In genomic region chr6:166573456-166574216, GRCh38 we compare ENCODE assay signal across 19 cellular contexts. TPM values are rescaled to one million over a fixed set of nuclear protein-coding genes. Genes with fewer than 3 reads are reported as not detected.
A peak's percentile ranks its signal among the peaks of the same experiment; 100 is the strongest.
DNase-seq lines count a peak whose midpoint lies in the region; ATAC-seq, FAIRE-seq and TF ChIP-seq lines count a peak whose summit lies in the region.
"Had no signal": no experiment of that assay in that cellular context is flagged by ENCODE, and none has a peak within 500 bp of the region (broad histone marks: within the 10 kb centered on the region; RNA-seq: fewer than 3 reads in every experiment).

No MANE protein-coding gene starts in this region.

- H4K8ac ChIP-seq in neuronal stem cell (ENCODE audit: low read depth, low read length): no peak overlapping the region

- H3K18ac ChIP-seq in neuronal stem cell (ENCODE audit: low read length): peak overlapping the region; percentile 25

- H3K4me3 ChIP-seq in fibroblast of lung (replicated peaks in 1 of 4; ENCODE audit: control extremely low read depth in 1 of 4, insufficient read depth in 1 of 4, low read depth in 3 of 4, low read length in 4 of 4): no peak overlapping the region
- no peak overlapping the region for H3K4me3 ChIP-seq in neuronal stem cell (ENCODE audit: low read length in 2 of 2)
- H3K4me3 ChIP-seq: HAP-1, SJSA1 had no signal

- no peak overlapping the region for H2AFZ ChIP-seq in fibroblast of lung (ENCODE audit: low read length)
- no peak overlapping the region for H2AFZ ChIP-seq in neuronal stem cell (ENCODE audit: low read length)

- peaks cover 4% of the 10 kb centered on the region for H3K9me3 Mint-ChIP-seq in activated CD8-positive, alpha-beta memory T cell treated with anti-CD3 and anti-CD28 coated beads, Interleukin-2, amount 10 ng/mL, durations not matched to agents 7 days and 5 days (ENCODE audit: low read depth)
- H3K9me3 Mint-ChIP-seq in activated CD4-positive, alpha-beta memory T cell treated with anti-CD3 and anti-CD28 coated beads, Interleukin-2, amount 10 ng/mL, durations not matched to agents 7 days and 5 days: peaks cover 6% of the 10 kb centered on the region

- no peak overlapping the region for H3K4me3 Mint-ChIP-seq in activated CD8-positive, alpha-beta memory T cell treated with anti-CD3 and anti-CD28 coated beads, Interleukin-2, amount 10 ng/mL, durations not matched to agents 7 days and 5 days
- no peak overlapping the region for H3K4me3 Mint-ChIP-seq in activated CD4-positive, alpha-beta memory T cell treated with anti-CD3 and anti-CD28 coated beads, Interleukin-2, amount 10 ng/mL, durations not matched to agents 7 days and 5 days

- H4K91ac ChIP-seq in neuronal stem cell (ENCODE audit: low read depth, low read length, poor library complexity): no peak overlapping the region

- CTCF ChIA-PET in activated CD8-positive, alpha-beta memory T cell treated with anti-CD3 and anti-CD28 coated beads, Interleukin-2, amount 10 ng/mL, durations not matched to agents 7 days and 5 days (lab: Charles Lee): no interaction called here
- CTCF ChIA-PET in activated CD4-positive, alpha-beta memory T cell treated with anti-CD3 and anti-CD28 coated beads, Interleukin-2, amount 10 ng/mL, durations not matched to agents 7 days and 5 days (lab: Charles Lee): no interaction called here

- no CpG with 5 or more reads among the region's 19 CpGs for WGBS in neuronal stem cell (ENCODE audit: extremely low coverage in 2 of 2, insufficient read length in 2 of 2, insufficient replicate concordance in 1 of 2), 2 donors

- TF ChIP-seq CTCF in fibroblast of lung (conservative IDR thresholded peaks at IDR 0.05 in 1 of 2, IDR thresholded peaks at IDR 0.05 in 1 of 2; ENCODE audit: low read depth in 1 of 2, low read length in 2 of 2): no peak
- no peak for TF ChIP-seq CTCF in foreskin keratinocyte (conservative IDR thresholded peaks at IDR 0.05)
- TF ChIP-seq CTCF in D721Med (IDR thresholded peaks at IDR 0.05; ENCODE audit: insufficient read depth, missing control alignments): no peak

- H3K27me3 Mint-ChIP-seq in activated CD8-positive, alpha-beta memory T cell treated with anti-CD3 and anti-CD28 coated beads, Interleukin-2, amount 10 ng/mL, durations not matched to agents 7 days and 5 days: no peaks in the 10 kb centered on the region
- peaks cover 2% of the 10 kb centered on the region for H3K27me3 Mint-ChIP-seq in activated CD4-positive, alpha-beta memory T cell treated with anti-CD3 and anti-CD28 coated beads, Interleukin-2, amount 10 ng/mL, durations not matched to agents 7 days and 5 days

- no peak overlapping the region for H2BK15ac ChIP-seq in neuronal stem cell (ENCODE audit: low read length)

- H3K27ac ChIP-seq in fibroblast of lung (ENCODE audit: insufficient read depth, low read length): peak overlapping the region; percentile 89
- no peak overlapping the region for H3K27ac ChIP-seq in neuronal stem cell (replicated peaks; ENCODE audit: low read length)
- H3K27ac ChIP-seq in foreskin keratinocyte: no peak overlapping the region
- H3K27ac ChIP-seq: C4-2B had no signal

- H3K9me3 ChIP-seq in fibroblast of lung (ENCODE audit: control insufficient read depth, insufficient read depth, low read depth, low read length) (no peaks in the 10 kb centered on the region), neuronal stem cell (replicated peaks in 1 of 2; ENCODE audit: control insufficient read depth in 2 of 2, insufficient read depth in 1 of 2, low read depth in 1 of 2, low read length in 2 of 2) (peaks cover 3 to 32% of the 10 kb centered on the region in 2 donors)
- H3K9me3 ChIP-seq: HAP-1, SJSA1 had no signal

- POLR2A ChIA-PET in activated CD4-positive, alpha-beta memory T cell treated with anti-CD3 and anti-CD28 coated beads, Interleukin-2, amount 10 ng/mL, durations not matched to agents 7 days and 5 days (lab: Charles Lee): no interaction called here

- H3K23ac ChIP-seq in neuronal stem cell (ENCODE audit: low read depth, low read length, poor library complexity): no peak overlapping the region

- H2BK120ac ChIP-seq in neuronal stem cell (ENCODE audit: low read depth, low read length): no peak overlapping the region

- no peak for FAIRE-seq in D721Med (lab: Jason Lieb, UNC)

- no peak overlapping the region for H3K27ac Mint-ChIP-seq in activated CD8-positive, alpha-beta memory T cell treated with anti-CD3 and anti-CD28 coated beads, Interleukin-2, amount 10 ng/mL, durations not matched to agents 7 days and 5 days
- H3K27ac Mint-ChIP-seq in activated CD4-positive, alpha-beta memory T cell treated with anti-CD3 and anti-CD28 coated beads, Interleukin-2, amount 10 ng/mL, durations not matched to agents 7 days and 5 days: no peak overlapping the region

- peaks cover 5% of the 10 kb centered on the region for H3K4me1 Mint-ChIP-seq in activated CD8-positive, alpha-beta memory T cell treated with anti-CD3 and anti-CD28 coated beads, Interleukin-2, amount 10 ng/mL, durations not matched to agents 7 days and 5 days
- no peaks in the 10 kb centered on the region for H3K4me1 Mint-ChIP-seq in activated CD4-positive, alpha-beta memory T cell treated with anti-CD3 and anti-CD28 coated beads, Interleukin-2, amount 10 ng/mL, durations not matched to agents 7 days and 5 days

- no peak for ATAC-seq in activated CD8-positive, alpha-beta memory T cell treated with anti-CD3 and anti-CD28 coated beads, Interleukin-2, amount 10 ng/mL, durations not matched to agents 7 days and 5 days
- no peak for ATAC-seq in foreskin keratinocyte

- no peaks in the 10 kb centered on the region for H4K20me1 ChIP-seq in fibroblast of lung (ENCODE audit: control insufficient read depth, extremely low read depth, insufficient read depth, low read length)

- H3K27me3 ChIP-seq in fibroblast of lung (ENCODE audit: control insufficient read depth, insufficient read depth, low read length) (no peaks in the 10 kb centered on the region), neuronal stem cell (ENCODE audit: control insufficient read depth in 3 of 3, insufficient read depth in 3 of 3, low read depth in 1 of 3, low read length in 3 of 3) (no peaks in the 10 kb centered on the region), foreskin keratinocyte (no peaks in the 10 kb centered on the region)
- H3K27me3 ChIP-seq: SJSA1 had no signal

- H3K9ac ChIP-seq in fibroblast of lung (ENCODE audit: insufficient read depth, low read length): peak overlapping the region; percentile 25
- no peak overlapping the region for H3K9ac ChIP-seq in neuronal stem cell (ENCODE audit: low read depth, low read length, poor library complexity)

- no peak overlapping the region for H3K4me2 ChIP-seq in fibroblast of lung (ENCODE audit: extremely low read depth, insufficient read depth, low read length)
- no peak overlapping the region for H3K4me2 ChIP-seq in neuronal stem cell (ENCODE audit: insufficient read depth, low read length, poor library complexity, severe bottlenecking)

- DNase-seq in activated CD8-positive, alpha-beta memory T cell treated with anti-CD3 and anti-CD28 coated beads, Interleukin-2, amount 10 ng/mL, durations not matched to agents 7 days and 5 days: peak; percentile 34
- no peak for DNase-seq in activated CD8-positive, alpha-beta memory T cell treated with anti-CD3 and anti-CD28 coated beads, Interleukin-2, amount 50 U/mL, for 48 hours
- DNase-seq in fibroblast of lung (ENCODE audit: low read depth in 2 of 2): no peak
- no peak for DNase-seq in neuronal stem cell (ENCODE audit: low spot score)
- no peak for DNase-seq in foreskin keratinocyte
- no peak for DNase-seq in activated CD4-positive, alpha-beta memory T cell treated with anti-CD3 and anti-CD28 coated beads, Interleukin-2, amount 10 ng/mL, durations not matched to agents 7 days and 5 days
- DNase-seq in NCI-H128 (lab: John Stamatoyannopoulos, UW; ENCODE audit: unreplicated experiment): no peak
- no peak for DNase-seq in D721Med (ENCODE audit: insufficient read length, low spot score)
- DNase-seq: 8988T; Kasumi-1; MM.1S; NCI-H1105; NCI-H187 treated with DMSO at 0.1 percent for 48 hours; NCI-H446; NK-92 treated with Interleukin-12 subunit alpha and Interleukin-12 subunit beta, amount 100 ng/mL, for 24 hours; OCI-M1 had no signal

- H3K79me2 ChIP-seq in fibroblast of lung (ENCODE audit: control insufficient read depth, insufficient read depth, low read length): peaks cover 20% of the 10 kb centered on the region

- no peak overlapping the region for H2BK12ac ChIP-seq in neuronal stem cell (ENCODE audit: low read length)

- no peak overlapping the region for H2BK5ac ChIP-seq in neuronal stem cell (ENCODE audit: low read length)

- peak overlapping the region; percentile 6 for H2AK5ac ChIP-seq in neuronal stem cell (ENCODE audit: low read depth, low read length)

- H3K79me1 ChIP-seq in neuronal stem cell (ENCODE audit: low read depth, low read length): peaks cover 8% of the 10 kb centered on the region

- H3K14ac ChIP-seq in neuronal stem cell (ENCODE audit: low read length): no peak overlapping the region

- no peak overlapping the region for H3K4ac ChIP-seq in neuronal stem cell (ENCODE audit: low read length)

- H3K36me3 Mint-ChIP-seq in activated CD8-positive, alpha-beta memory T cell treated with anti-CD3 and anti-CD28 coated beads, Interleukin-2, amount 10 ng/mL, durations not matched to agents 7 days and 5 days: peaks cover 1% of the 10 kb centered on the region
- no peaks in the 10 kb centered on the region for H3K36me3 Mint-ChIP-seq in activated CD4-positive, alpha-beta memory T cell treated with anti-CD3 and anti-CD28 coated beads, Interleukin-2, amount 10 ng/mL, durations not matched to agents 7 days and 5 days (ENCODE audit: low read depth)

- H3K4me1 ChIP-seq in fibroblast of lung (ENCODE audit: control insufficient read depth, extremely low read depth, insufficient read depth, low read length) (peaks cover 16% of the 10 kb centered on the region), neuronal stem cell (ENCODE audit: control insufficient read depth in 2 of 2, insufficient read depth in 1 of 2, low read depth in 1 of 2, low read length in 2 of 2) (peaks cover 4 to 16% of the 10 kb centered on the region in 2 donors), foreskin keratinocyte (no peaks in the 10 kb centered on the region)
- H3K4me1 ChIP-seq: HAP-1 had no signal

- H3K36me3 ChIP-seq in fibroblast of lung (ENCODE audit: control insufficient read depth, insufficient read depth, low read length) (no peaks in the 10 kb centered on the region), neuronal stem cell (replicated peaks in 1 of 2; ENCODE audit: control insufficient read depth in 2 of 2, insufficient read depth in 2 of 2, low read length in 2 of 2) (peaks cover 2% of the 10 kb centered on the region in 2 donors)
- H3K36me3 ChIP-seq: HAP-1, SJSA1 had no signal

RNA-seq across cellular contexts. Expression of gene RAMACL, which starts 12.8 kb away (rescaled TPM):
- under 1 TPM; 0.14 to 0.29 TPM for total RNA-seq in activated CD8-positive, alpha-beta memory T cell treated with anti-CD3 and anti-CD28 coated beads, Interleukin-2, amount 10 ng/mL, durations not matched to agents 7 days and 5 days
- total RNA-seq in fibroblast of lung (2.3 and 5.0 TPM in 2 replicates), foreskin keratinocyte (0.17 and 0.18 TPM in 2 replicates)
- polyA plus RNA-seq in fibroblast of lung (0.20 and 0.22 TPM in 2 replicates), foreskin keratinocyte (0.12 and 0.19 TPM in 2 replicates)
- polyA plus RNA-seq in fibroblast of lung (2012): 0.21 and 0.28 TPM in 2 replicates
- 0.16 TPM in 1 of 2 replicates, not detected in the other for polyA minus RNA-seq in fibroblast of lung (ENCODE audit: low replicate concordance)
- 0.14 TPM for polyA plus RNA-seq in neuronal stem cell (2013, experiment 1 of 2)
- polyA plus RNA-seq in neuronal stem cell (2013, experiment 2 of 2): 0.10 TPM
- total RNA-seq in activated CD4-positive, alpha-beta memory T cell treated with anti-CD3 and anti-CD28 coated beads, Interleukin-2, amount 10 ng/mL, durations not matched to agents 7 days and 5 days: under 1 TPM in 1 of 2 experiments, not detected in 1; 0.23 TPM

RNA-seq across cellular contexts. Expression of gene RPS6KA2, which starts 53.4 kb away (rescaled TPM):
- total RNA-seq in activated CD8-positive, alpha-beta memory T cell treated with anti-CD3 and anti-CD28 coated beads, Interleukin-2, amount 10 ng/mL, durations not matched to agents 7 days and 5 days: 1 to 10 TPM; 4.5 to 5.4 TPM
- 109 and 116 TPM in 2 replicates for total RNA-seq in fibroblast of lung
- 66.8 and 80.2 TPM in 2 replicates for polyA plus RNA-seq in fibroblast of lung
- polyA plus RNA-seq in fibroblast of lung (2012): 60.3 and 64.5 TPM in 2 replicates
- polyA minus RNA-seq in fibroblast of lung (ENCODE audit: low replicate concordance): 129 and 153 TPM in 2 replicates
- 12.6 TPM for polyA plus RNA-seq in neuronal stem cell (2013, experiment 1 of 2)
- 13.2 TPM for polyA plus RNA-seq in neuronal stem cell (2013, experiment 2 of 2)
- total RNA-seq in foreskin keratinocyte: 8.3 and 8.9 TPM in 2 replicates
- 2.9 and 3.2 TPM in 2 replicates for polyA plus RNA-seq in foreskin keratinocyte
- 1 to 10 TPM; 6.3 to 6.5 TPM for total RNA-seq in activated CD4-positive, alpha-beta memory T cell treated with anti-CD3 and anti-CD28 coated beads, Interleukin-2, amount 10 ng/mL, durations not matched to agents 7 days and 5 days

Comparison
In these comparisons a context has a peak if more than half of its experiments do, and no peak if none do; other contexts are left out.
1. RNA of gene RPS6KA2, which starts 53.4 kb away (total RNA-seq): 109 to 116 TPM in fibroblast of lung; 8.3 to 8.9 TPM in foreskin keratinocyte, 6.3 to 6.5 TPM in activated CD4-positive, alpha-beta memory T cell treated with anti-CD3 and anti-CD28 coated beads, Interleukin-2, amount 10 ng/mL, durations not matched to agents 7 days and 5 days and 4.5 to 5.4 TPM in activated CD8-positive, alpha-beta memory T cell treated with anti-CD3 and anti-CD28 coated beads, Interleukin-2, amount 10 ng/mL, durations not matched to agents 7 days and 5 days; every median in the first group is over 10 times any median in the second.